In the genomic region with DNA sequence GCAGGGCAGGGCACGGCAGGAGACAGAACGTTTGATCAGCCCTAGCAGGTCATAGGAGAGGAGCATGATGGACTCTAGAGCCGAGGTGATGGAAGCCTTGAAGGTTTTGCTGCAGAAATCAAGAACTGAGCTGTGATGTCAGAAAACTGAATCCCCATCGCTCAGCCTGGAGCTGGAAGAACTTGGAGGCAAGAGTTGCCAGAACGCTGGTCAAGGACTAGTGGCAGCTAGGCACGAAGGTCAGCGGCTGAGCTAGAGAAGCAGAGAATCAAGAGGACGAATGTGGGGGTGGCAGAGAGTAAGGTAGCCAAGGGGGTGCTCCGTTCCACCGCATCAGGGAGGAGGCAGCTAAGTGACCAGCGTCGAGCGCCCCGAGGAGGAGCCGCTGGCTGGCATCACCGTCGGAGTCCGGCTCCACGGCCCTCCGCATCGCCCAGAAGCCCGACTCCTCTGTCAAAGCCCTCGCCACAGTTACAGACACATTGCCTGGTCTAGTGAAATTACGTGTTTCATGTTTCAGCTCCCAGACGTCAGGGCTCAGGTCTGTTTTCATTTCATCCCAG, we compare ENCODE assay signal across 8 cellular contexts. TPM values are rescaled to one million over a fixed set of nuclear protein-coding genes. Genes with fewer than 3 reads are reported as not detected.
DNase-seq lines count a peak whose midpoint lies in the region; ATAC-seq and TF ChIP-seq lines count a peak whose summit lies in the region.

No MANE protein-coding gene starts in this region.

- H3K4me1 ChIP-seq in CD8-positive, alpha-beta memory T cell (ENCODE audit: insufficient read depth, low read length), result peaks cover 29% of the 10 kb centered on the region
- H3K4me1 ChIP-seq in NT2/D1 (ENCODE audit: insufficient read depth, insufficient read length) (peaks cover 10% of the 10 kb centered on the region), neuron (ENCODE audit: insufficient read depth, low read length) (peaks cover 15% of the 10 kb centered on the region)

- CTCF ChIA-PET in CD8-positive, alpha-beta memory T cell (lab: Charles Lee), result interaction anchor here (0.7 to 5.7 kb wide), 19 partner anchors 8 to 225 kb away, joined by 3 to 23 read pairs (median 4); partner anchors contain the start of genes FAM114A2 and MFAP3

- peak overlapping the region; percentile 56 for H3K9ac ChIP-seq in NT2/D1 (ENCODE audit: insufficient read length, low read depth)

- H3K27ac Mint-ChIP-seq in CD8-positive, alpha-beta memory T cell, result peak overlapping the region; percentile 40 to 93 (median 88)

- peaks cover 40 to 47% (median 43%) of the 10 kb centered on the region in 3 donors for H3K4me1 Mint-ChIP-seq in CD8-positive, alpha-beta memory T cell

- peak overlapping the region; percentile 84 to 95 (median 90) for H3K4me3 Mint-ChIP-seq in CD8-positive, alpha-beta memory T cell

- H3K36me3 ChIP-seq in CD8-positive, alpha-beta memory T cell (ENCODE audit: insufficient read depth, low read length), result no peaks in the 10 kb centered on the region
- H3K36me3 ChIP-seq in NT2/D1 (ENCODE audit: insufficient read depth, insufficient read length, low read length) (no peaks in the 10 kb centered on the region), neuron (ENCODE audit: insufficient read depth, low read length) (no peaks in the 10 kb centered on the region)

- peak; percentile 10 for ATAC-seq in GM21528 (IDR thresholded peaks at IDR 0.05; ENCODE audit: low FRiP score, unreplicated experiment)

- POLR2A ChIA-PET in CD8-positive, alpha-beta memory T cell (lab: Charles Lee), result interaction anchor here (1.2 to 2.2 kb wide), 3 partner anchors 13 to 151 kb away, joined by 5 to 20 read pairs (median 7); partner anchors contain the start of genes FAM114A2 and MFAP3

- TF ChIP-seq CTCF in epithelial cell of proximal tubule (conservative IDR thresholded peaks at IDR 0.05; ENCODE audit: low read depth, low read length), result no peak

- H3K4me3 ChIP-seq in CD8-positive, alpha-beta memory T cell (ENCODE audit: low read length), result peak overlapping the region; percentile 60
- H3K4me3 ChIP-seq in NT2/D1 (ENCODE audit: insufficient read length, low read depth), result peak overlapping the region; percentile 43
- peak overlapping the region; percentile 94 for H3K4me3 ChIP-seq in epithelial cell of proximal tubule (ENCODE audit: low read depth, low read length)
- peak overlapping the region; percentile 82 for H3K4me3 ChIP-seq in neuron (ENCODE audit: low read length)

- peaks cover 0 to 3% of the 10 kb centered on the region in 2 donors for H3K27me3 Mint-ChIP-seq in CD8-positive, alpha-beta memory T cell

- H3K9me3 ChIP-seq in CD8-positive, alpha-beta memory T cell (ENCODE audit: low read length), result no peaks in the 10 kb centered on the region
- no peaks in the 10 kb centered on the region for H3K9me3 ChIP-seq in NT2/D1 (ENCODE audit: insufficient read depth, low read length)
- no peaks in the 10 kb centered on the region for H3K9me3 ChIP-seq in neuron (ENCODE audit: low read length)

- H3K9me3 Mint-ChIP-seq in CD8-positive, alpha-beta memory T cell, result no peaks in the 10 kb centered on the region

- H3K27me3 ChIP-seq in CD8-positive, alpha-beta memory T cell (ENCODE audit: insufficient read depth, low read length, poor library complexity, severe bottlenecking), result no peaks in the 10 kb centered on the region
- peaks cover 28% of the 10 kb centered on the region for H3K27me3 ChIP-seq in NT2/D1 (ENCODE audit: insufficient read depth, insufficient read length)
- no peaks in the 10 kb centered on the region for H3K27me3 ChIP-seq in neuron (ENCODE audit: insufficient read depth, low read length)

- peak overlapping the region; percentile 97 for H2AFZ ChIP-seq in neuron (ENCODE audit: low read depth, low read length)

- DNase-seq in CD8-positive, alpha-beta memory T cell, result no peak
- DNase-seq in NT2/D1 (ENCODE audit: low read depth, low spot score) (no peak), epithelial cell of proximal tubule (ENCODE audit: low read depth) (no peak), HuH-7.5 (ENCODE audit: low spot score) (no peak), pons (ENCODE audit: low spot score) (no peak), NCI-H2171 (lab: John Stamatoyannopoulos, UW) (no peak)

- peak overlapping the region; percentile 76 for H3K27ac ChIP-seq in CD8-positive, alpha-beta memory T cell (ENCODE audit: low read depth, low read length)

- H3K36me3 Mint-ChIP-seq in CD8-positive, alpha-beta memory T cell, result peaks cover 0 to 9% (median 1%) of the 10 kb centered on the region in 3 donors

RNA-seq across cellular contexts. Expression of gene GALNT10, which starts 1.2 kb away (rescaled TPM):
- total RNA-seq in CD8-positive, alpha-beta memory T cell, result 10 to 100 TPM; 28.0 to 32.1 TPM
- 27.6 TPM for polyA plus RNA-seq in CD8-positive, alpha-beta memory T cell
- 23.5 and 45.1 TPM in 2 replicates for total RNA-seq in epithelial cell of proximal tubule

Comparison
In these comparisons a context has a peak if more than half of its experiments do, and no peak if none do; other contexts are left out.
1. H3K4me3 ChIP-seq: peak in every context shown above with its lines; median percentile 94 in epithelial cell of proximal tubule; 82 in neuron; 60 in CD8-positive, alpha-beta memory T cell; 43 in NT2/D1.